Comparison of ENCODE assay signal across 1 cellular context in genomic region chr5:181121675-181122561, GRCh38.
TF ChIP-seq lines count a peak whose summit lies in the region.

No MANE protein-coding gene starts in this region.

TF ChIP-seq in GM23338, 12 proteins besides CTCF, POLR2A, EP300 and RAD21 (continued from another document):
- TF ChIP-seq ZNF462 (CRISPR knock-in tag; IDR thresholded peaks at IDR 0.05) (no peak), EZH2phosphoT487 (IDR thresholded peaks at IDR 0.05; ENCODE audit: unreplicated experiment) (no peak), POLR2AphosphoS5 (IDR thresholded peaks at IDR 0.05; ENCODE audit: low read depth) (no peak)
